18 cellular contexts compared by ENCODE assay signal in the genomic region with DNA sequence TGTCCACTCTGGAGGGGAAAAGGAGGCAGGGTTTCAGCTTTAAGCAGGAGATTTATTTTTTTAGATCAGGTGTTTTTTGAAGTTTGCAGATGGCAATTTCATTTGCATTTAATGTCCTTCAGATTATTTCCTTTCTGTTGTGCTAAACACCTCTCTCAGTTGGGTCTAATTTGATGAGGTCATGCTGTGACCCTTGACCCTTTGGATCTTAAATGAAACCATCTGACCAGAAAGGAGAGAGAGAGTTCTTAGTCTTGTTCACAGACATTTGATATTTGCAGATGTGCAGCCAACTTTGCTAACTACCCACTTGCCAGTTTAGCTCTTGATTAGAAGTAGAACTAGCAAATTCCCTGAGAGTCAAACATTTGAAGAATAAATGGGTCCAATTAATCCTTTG.
"Had no signal": no experiment of that assay in that cellular context is flagged by ENCODE, and none has a peak within 500 bp of the region (broad histone marks: within the 10 kb centered on the region; RNA-seq: fewer than 3 reads in every experiment).

No MANE protein-coding gene starts in this region.

- FAIRE-seq: kidney, urothelium cell line had no signal

- H3K9me3 ChIP-seq: esophagus muscularis mucosa, prostate gland had no signal

- H3K9me3 Mint-ChIP-seq: central memory CD8-positive, alpha-beta T cell; effector memory CD8-positive, alpha-beta T cell had no signal

- H3K4me3 Mint-ChIP-seq: central memory CD8-positive, alpha-beta T cell; effector memory CD8-positive, alpha-beta T cell; naive thymus-derived CD4-positive, alpha-beta T cell; type B pancreatic cell had no signal

- H3K36me3 ChIP-seq: esophagus muscularis mucosa, prostate gland had no signal

- H3K79me2 ChIP-seq: hepatocyte, parathyroid adenoma had no signal

- H3K27ac ChIP-seq: epithelial cell of prostate, esophagus muscularis mucosa, hepatocyte, parathyroid adenoma, prostate gland had no signal

- H3K36me3 Mint-ChIP-seq: naive thymus-derived CD4-positive, alpha-beta T cell; type B pancreatic cell had no signal

- ATAC-seq: effector memory CD8-positive, alpha-beta T cell; left colon; naive thymus-derived CD4-positive, alpha-beta T cell had no signal

- H3K9ac ChIP-seq: parathyroid adenoma had no signal

- H3K4me1 ChIP-seq: parathyroid adenoma, prostate gland had no signal

- H3K27me3 ChIP-seq: esophagus muscularis mucosa, hepatocyte had no signal

- DNase-seq: effector memory CD8-positive, alpha-beta T cell; foreskin melanocyte; head of caudate nucleus; kidney; left colon; mammary epithelial cell; naive thymus-derived CD4-positive, alpha-beta T cell; stimulated activated CD4-positive, alpha-beta T cell treated with anti-CD3 and anti-CD28 coated beads, Interleukin-2, amount 100 ng/mL, for 48 hours; stimulated activated naive CD4-positive, alpha-beta T cell treated with Interleukin-2 at 50 U/mL for 16 hours had no signal

- H3K4me1 Mint-ChIP-seq: central memory CD8-positive, alpha-beta T cell; naive thymus-derived CD4-positive, alpha-beta T cell had no signal

- H3K4me3 ChIP-seq: esophagus muscularis mucosa, hepatocyte, prostate gland, smooth muscle cell had no signal

- H2AFZ ChIP-seq: hepatocyte, parathyroid adenoma had no signal

- H3K27ac Mint-ChIP-seq: effector memory CD8-positive, alpha-beta T cell; naive thymus-derived CD4-positive, alpha-beta T cell; type B pancreatic cell had no signal

- H3K4me2 ChIP-seq: hepatocyte, smooth muscle cell had no signal
